In the genomic region with DNA sequence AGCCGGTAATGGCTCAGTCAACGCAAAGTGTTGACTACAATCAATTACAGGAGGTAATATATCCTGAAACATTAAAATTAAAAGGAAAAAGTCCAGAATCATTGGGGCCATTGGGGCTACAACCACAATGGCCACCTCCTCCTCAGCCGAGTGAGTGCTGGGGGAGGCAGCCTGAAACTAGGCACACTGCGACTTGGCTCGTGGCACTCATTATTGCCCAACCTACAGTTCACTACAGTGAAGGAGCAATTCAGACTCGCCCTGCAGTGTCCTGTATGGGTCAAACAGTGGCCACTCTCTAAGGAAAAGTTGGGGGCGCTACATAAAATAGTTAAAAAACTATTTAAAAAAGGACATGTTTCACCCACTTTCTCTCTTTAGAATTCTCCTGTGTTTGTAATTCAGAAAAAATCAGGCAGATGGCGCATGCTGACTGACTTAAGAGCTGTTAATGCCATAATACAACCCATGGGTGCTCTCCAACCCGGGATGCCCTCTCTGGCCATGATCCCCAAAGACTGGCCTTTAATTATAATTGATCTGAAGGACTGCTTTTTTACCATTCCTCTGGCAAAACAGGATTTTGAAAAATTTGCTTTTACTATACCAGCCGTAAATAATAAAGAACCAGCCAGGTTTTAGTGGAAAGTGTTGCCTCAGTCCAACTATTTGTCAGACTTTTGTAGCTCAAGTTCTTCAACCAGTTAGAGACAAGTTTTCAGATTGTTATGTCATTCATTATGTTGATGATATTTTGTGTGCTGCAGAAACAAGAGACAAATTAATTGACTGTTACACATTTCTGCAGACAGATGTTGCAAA, we compare ENCODE assay signal across 8 cellular contexts. TPM values are rescaled to one million over a fixed set of nuclear protein-coding genes. Genes with fewer than 3 reads are reported as not detected.
DNase-seq lines count a peak whose midpoint lies in the region; ATAC-seq and TF ChIP-seq lines count a peak whose summit lies in the region.
"Not testable (repeated sequence)": the region's sequence is repeated elsewhere in the genome, so short reads cannot be mapped to it uniquely, and the experiment has no call there.

No MANE protein-coding gene starts in this region.

- H3K9me2 ChIP-seq in OCI-LY1 (ENCODE audit: low read depth, low read length), result not testable (repeated sequence)

- intact Hi-C loops in colonic mucosa (cut with DNase I); heart right ventricle (cut with DNase I): not testable (repeated sequence)
- intact Hi-C loops in upper lobe of right lung (cut with DNase I), result loop anchor here (5.0 kb wide), 1 partner anchor 85 kb away; no protein-coding TSS in a partner anchor

- H3K36me3 Mint-ChIP-seq in nephron progenitor cell (ENCODE audit: low read depth), result peaks cover 30% of the 10 kb centered on the region

- not testable (repeated sequence) for H3K9me3 ChIP-seq in OCI-LY1 (ENCODE audit: low read length); WERI-Rb-1 (ENCODE audit: severe bottlenecking); colonic mucosa; upper lobe of right lung
- H3K9me3 ChIP-seq in heart right ventricle, result peaks cover 0 to 21% (median 0%) of the 10 kb centered on the region in 11 donors

- H3K27ac ChIP-seq in OCI-LY1 (ENCODE audit: low read depth, low read length, poor library complexity, severe bottlenecking); WERI-Rb-1; colonic mucosa; heart right ventricle; upper lobe of right lung: not testable (repeated sequence)

- H3K27me3 ChIP-seq in OCI-LY1 (ENCODE audit: insufficient read depth, low read length); WERI-Rb-1 (ENCODE audit: insufficient read depth, low read depth, severe bottlenecking); colonic mucosa; heart right ventricle; upper lobe of right lung: not testable (repeated sequence)

- TF ChIP-seq CTCF in OCI-LY1 (IDR thresholded peaks at IDR 0.05; ENCODE audit: low read length) (peak; percentile 42), WERI-Rb-1 (IDR thresholded peaks at IDR 0.05; ENCODE audit: low read depth, low read length) (peak; percentile 47; the same call in 1 of the 2 replicates), colonic mucosa (IDR thresholded peaks at IDR 0.05) (peak; percentile 46), heart right ventricle (IDR thresholded peaks at IDR 0.05) (peak; percentile 35 to 68 (median 65)), nephron progenitor cell (IDR thresholded peaks at IDR 0.05) (peak; percentile 13), upper lobe of right lung (IDR thresholded peaks at IDR 0.05) (peak; percentile 64)

- H3K27ac Mint-ChIP-seq in nephron progenitor cell, result not testable (repeated sequence)

- not testable (repeated sequence) for H3K36me3 ChIP-seq in OCI-LY1 (ENCODE audit: insufficient read depth, low read length); WERI-Rb-1; colonic mucosa; heart right ventricle; upper lobe of right lung

- not testable (repeated sequence) for H3K79me2 ChIP-seq in OCI-LY1 (ENCODE audit: insufficient read depth, low read length)

- DNase-seq in DMS153 treated with DMSO at 0.1 percent for 48 hours (lab: John Stamatoyannopoulos, UW; ENCODE audit: unreplicated experiment) (peak; percentile 11), Kasumi-1 (lab: John Stamatoyannopoulos, UW) (peak; percentile 44 to 71), WERI-Rb-1 (peak; percentile 66), colonic mucosa (peak; percentile 26), heart right ventricle (peak in 1 of 2 donors; percentile 24)
- not testable (repeated sequence) for DNase-seq in nephron progenitor cell, upper lobe of right lung

- H3K4me2 ChIP-seq in OCI-LY1 (ENCODE audit: low read length), result not testable (repeated sequence)

- not testable (repeated sequence) for H2AFZ ChIP-seq in OCI-LY1 (ENCODE audit: low read length)

- not testable (repeated sequence) for H3K4me3 Mint-ChIP-seq in nephron progenitor cell

- not testable (repeated sequence) for H3K4me1 ChIP-seq in OCI-LY1 (ENCODE audit: insufficient read depth, low read length, severe bottlenecking); colonic mucosa; heart right ventricle; upper lobe of right lung

- not testable (repeated sequence) for H3K9ac ChIP-seq in OCI-LY1 (ENCODE audit: low read length); colonic mucosa (ENCODE audit: low read depth in 2 of 2, low read length in 2 of 2)

- ATAC-seq in heart right ventricle, result not testable (repeated sequence)
- ATAC-seq in upper lobe of right lung, result peak; percentile 67

- H3K27me3 Mint-ChIP-seq in nephron progenitor cell (ENCODE audit: low read depth, poor library complexity), result not testable (repeated sequence)

- not testable (repeated sequence) for H3K4me3 ChIP-seq in OCI-LY1 (ENCODE audit: low read depth, low read length, poor library complexity, severe bottlenecking); WERI-Rb-1 (ENCODE audit: low read depth, low read length); colonic mucosa; heart right ventricle; upper lobe of right lung

- not testable (repeated sequence) for H3F3A ChIP-seq in OCI-LY1 (ENCODE audit: insufficient read depth, low read length)

- H3K4me1 Mint-ChIP-seq in nephron progenitor cell, result not testable (repeated sequence)

- not testable (repeated sequence) for H4K20me1 ChIP-seq in OCI-LY1 (ENCODE audit: insufficient read depth, low read length)

- 80 to 81% methylated on average over 10 of the region's 10 CpGs for WGBS in heart right ventricle, 2 donors

- H3K9me3 Mint-ChIP-seq in nephron progenitor cell, result peaks cover 35% of the 10 kb centered on the region

RNA-seq across cellular contexts. Expression of a gene that starts 22.4 kb away (rescaled TPM):
- total RNA-seq in colonic mucosa, result 10 to 100 TPM; 25.1 to 66.6 TPM
- total RNA-seq in heart right ventricle, result 10 to 100 TPM in 9 of 10 donors, 1 to 10 TPM in 1; 9.9 to 22.1 (median 16.4) TPM
- polyA plus RNA-seq in heart right ventricle, result 10 to 100 TPM; 20.8 to 22.4 TPM
- total RNA-seq in upper lobe of right lung, result 45.8 TPM

RNA-seq across cellular contexts. Expression of a gene that starts 29.8 kb away (rescaled TPM):
- 1 to 10 TPM; 2.0 to 5.1 TPM for total RNA-seq in colonic mucosa
- total RNA-seq in heart right ventricle, result 10 to 100 TPM in 7 of 10 donors, 1 to 10 TPM in 3; 8.9 to 20.3 (median 11.1) TPM
- 10 to 100 TPM; 10.9 to 12.7 TPM for polyA plus RNA-seq in heart right ventricle
- total RNA-seq in upper lobe of right lung, result 6.6 TPM

RNA-seq across cellular contexts. Expression of a gene that starts 29.9 kb away (rescaled TPM):
- total RNA-seq in colonic mucosa (10 to 100 TPM; 26.5 to 31.5 TPM), heart right ventricle (10 to 100 TPM; 15.2 to 45.1 (median 19.6) TPM), upper lobe of right lung (68.1 TPM)
- 10 to 100 TPM; 13.2 to 41.7 TPM for polyA plus RNA-seq in heart right ventricle

RNA-seq across cellular contexts. Expression of a gene that starts 33.7 kb away (rescaled TPM):
- total RNA-seq in colonic mucosa (10 to 100 TPM; 59.5 to 66.4 TPM), heart right ventricle (10 to 100 TPM; 40.9 to 97.2 (median 52.0) TPM), upper lobe of right lung (18.6 TPM)
- polyA plus RNA-seq in heart right ventricle, result 10 to 100 TPM; 51.3 to 98.8 TPM

Comparison
In these comparisons a context has a peak if more than half of its experiments do, and no peak if none do; other contexts are left out.
1. CTCF ChIP-seq: peak in every context shown above with its lines; median percentile 65 in heart right ventricle; 64 in upper lobe of right lung; 47 in WERI-Rb-1; 46 in colonic mucosa; 42 in OCI-LY1; 13 in nephron progenitor cell.